In genomic region chr10:63523015-63523414, GRCh38 we compare ENCODE assay signal across 9 cellular contexts. TPM values are rescaled to one million over a fixed set of nuclear protein-coding genes. Genes with fewer than 3 reads are reported as not detected.
A peak's percentile ranks its signal among the peaks of the same experiment; 100 is the strongest.
DNase-seq lines count a peak whose midpoint lies in the region; ATAC-seq, FAIRE-seq and TF ChIP-seq lines count a peak whose summit lies in the region.
"Had no signal": no experiment of that assay in that cellular context is flagged by ENCODE, and none has a peak within 500 bp of the region (broad histone marks: within the 10 kb centered on the region; RNA-seq: fewer than 3 reads in every experiment).

No MANE protein-coding gene starts in this region.

- intact Hi-C loops in ovary (cut with DNase I) = loop anchor here in 1 of 4 donors (5.0 kb wide), 1 partner anchor 189 kb away; no protein-coding TSS in a partner anchor

- H3K36me3 Mint-ChIP-seq in activated T-cell treated with anti-CD3 and anti-CD28 coated beads, Interleukin-2, amount 50 U/mL, for 72 hours (ENCODE audit: insufficient read depth in 2 of 2) = peaks cover 0 to 4% of the 10 kb centered on the region in 2 donors
- H3K36me3 Mint-ChIP-seq in astrocyte (ENCODE audit: low read depth, unreplicated experiment) = no peaks in the 10 kb centered on the region
- H3K36me3 Mint-ChIP-seq in type B pancreatic cell = peaks cover 31% of the 10 kb centered on the region

- peak overlapping the region; percentile 95 for H3K4me2 ChIP-seq in astrocyte (ENCODE audit: low read length)

- peaks cover 52% of the 10 kb centered on the region for H4K20me1 ChIP-seq in astrocyte (ENCODE audit: insufficient read depth, low read length)

- peaks cover 93% of the 10 kb centered on the region for H3K79me2 ChIP-seq in astrocyte (ENCODE audit: insufficient read depth, low read length)

- H2AFZ ChIP-seq in astrocyte (ENCODE audit: low read depth, low read length) = no peak overlapping the region

- no peak for TF ChIP-seq EP300 in ovary (IDR thresholded peaks at IDR 0.05)

- peak overlapping the region; percentile 95 for H3K27ac ChIP-seq in astrocyte (ENCODE audit: low read depth, low read length)
- no peak overlapping the region for H3K27ac ChIP-seq in mesodermal cell (ENCODE audit: low read depth, low read length, severe bottlenecking)
- H3K27ac ChIP-seq in ovary = no peak overlapping the region

- no peaks in the 10 kb centered on the region for H3K27me3 ChIP-seq in astrocyte (ENCODE audit: insufficient read depth, low read length)
- H3K27me3 ChIP-seq in ovary = no peaks in the 10 kb centered on the region

- peak overlapping the region; percentile 93 for H3K9ac ChIP-seq in astrocyte (ENCODE audit: low read length)

- H3K36me3 ChIP-seq in astrocyte (ENCODE audit: insufficient read depth, low read length) (no peaks in the 10 kb centered on the region), mesodermal cell (ENCODE audit: control insufficient read depth, insufficient read depth, low read length) (peaks cover 35% of the 10 kb centered on the region), ovary (no peaks in the 10 kb centered on the region)

- no peak for TF ChIP-seq CTCF in astrocyte (IDR thresholded peaks at IDR 0.05; ENCODE audit: insufficient read depth, low read depth, low read length)
- no peak for TF ChIP-seq CTCF in type B pancreatic cell (conservative IDR thresholded peaks at IDR 0.05)
- TF ChIP-seq CTCF in ovary (IDR thresholded peaks at IDR 0.05) = no peak

- DNase-seq in activated T-cell treated with anti-CD3 and anti-CD28 coated beads, Interleukin-2, amount 50 U/mL, for 72 hours = no peak
- DNase-seq in activated T-cell treated with anti-CD3 and anti-CD28 coated beads for 4 hours = no peak
- DNase-seq in astrocyte (ENCODE audit: low read depth) = no peak
- no peak for DNase-seq in type B pancreatic cell (ENCODE audit: extremely low spot score, unreplicated experiment)
- DNase-seq in ovary = no peak
- DNase-seq in NCI-H1092 (lab: John Stamatoyannopoulos, UW) = no peak
- no peak for DNase-seq in NCI-H2029 treated with DMSO at 0.1 percent for 48 hours (lab: John Stamatoyannopoulos, UW)
- DNase-seq: SW 1271 had no signal

- H3K27me3 Mint-ChIP-seq in activated T-cell treated with anti-CD3 and anti-CD28 coated beads, Interleukin-2, amount 50 U/mL, for 72 hours (ENCODE audit: low read depth) = no peaks in the 10 kb centered on the region
- H3K27me3 Mint-ChIP-seq in astrocyte (ENCODE audit: low read depth, unreplicated experiment) (no peaks in the 10 kb centered on the region), type B pancreatic cell (no peaks in the 10 kb centered on the region)

- H3K9me3 ChIP-seq in astrocyte (ENCODE audit: insufficient read depth, low read depth, low read length) (no peaks in the 10 kb centered on the region), mesodermal cell (ENCODE audit: control insufficient read depth, low read length) (peaks cover 20% of the 10 kb centered on the region), ovary (no peaks in the 10 kb centered on the region)

- peaks cover 57% of the 10 kb centered on the region for H3K4me1 Mint-ChIP-seq in activated T-cell treated with anti-CD3 and anti-CD28 coated beads, Interleukin-2, amount 50 U/mL, for 72 hours (ENCODE audit: low read depth)
- H3K4me1 Mint-ChIP-seq in astrocyte (ENCODE audit: low read depth, unreplicated experiment) (peaks cover 22% of the 10 kb centered on the region), type B pancreatic cell (ENCODE audit: unreplicated experiment) (peaks cover 35% of the 10 kb centered on the region)

- ATAC-seq in activated T-cell treated with anti-CD3 and anti-CD28 coated beads, Interleukin-2, amount 50 U/mL, for 72 hours (replicated peaks in 1 of 2) = no peak

- peak overlapping the region; percentile 86 to 93 for H3K4me3 Mint-ChIP-seq in activated T-cell treated with anti-CD3 and anti-CD28 coated beads, Interleukin-2, amount 50 U/mL, for 72 hours
- H3K4me3 Mint-ChIP-seq in astrocyte (ENCODE audit: unreplicated experiment) (peak overlapping the region; percentile 87), type B pancreatic cell (peak overlapping the region; percentile 89)

- FAIRE-seq in astrocyte (lab: Jason Lieb, UNC) = no peak

- 75 to 80% methylated on average over 1 of the region's 2 CpGs for WGBS in mesodermal cell (ENCODE audit: insufficient coverage in 2 of 2), 2 experiments
- WGBS in ovary, 3 donors = 78 to 85% (median 82%) methylated on average over 2 of the region's 2 CpGs

- no peak for TF ChIP-seq POLR2A in ovary (IDR thresholded peaks at IDR 0.05)

- H3K4me3 ChIP-seq in astrocyte (ENCODE audit: insufficient read depth, low read depth, low read length) = no peak overlapping the region
- peak overlapping the region; percentile 11 for H3K4me3 ChIP-seq in mesodermal cell (ENCODE audit: extremely low read depth, insufficient read depth, low read length, poor library complexity, severe bottlenecking)
- no peak overlapping the region for H3K4me3 ChIP-seq in ovary

- H3K4me1 ChIP-seq in astrocyte (ENCODE audit: insufficient read depth, low read length) (peaks cover 14% of the 10 kb centered on the region), mesodermal cell (ENCODE audit: control insufficient read depth, insufficient read depth, low read length, poor library complexity, severe bottlenecking) (peaks cover 10% of the 10 kb centered on the region), ovary (ENCODE audit: insufficient read depth) (peaks cover 3% of the 10 kb centered on the region)

- no peaks in the 10 kb centered on the region for H3K9me3 Mint-ChIP-seq in activated T-cell treated with anti-CD3 and anti-CD28 coated beads, Interleukin-2, amount 50 U/mL, for 72 hours
- no peaks in the 10 kb centered on the region for H3K9me3 Mint-ChIP-seq in astrocyte (ENCODE audit: unreplicated experiment)
- no peaks in the 10 kb centered on the region for H3K9me3 Mint-ChIP-seq in type B pancreatic cell

- peak overlapping the region; percentile 95 for H3K27ac Mint-ChIP-seq in activated T-cell treated with anti-CD3 and anti-CD28 coated beads, Interleukin-2, amount 50 U/mL, for 72 hours
- peak overlapping the region; percentile 34 for H3K27ac Mint-ChIP-seq in astrocyte (ENCODE audit: unreplicated experiment)
- peak overlapping the region; percentile 96 for H3K27ac Mint-ChIP-seq in type B pancreatic cell

RNA-seq across cellular contexts. Expression of gene REEP3, which starts 1.8 kb away (rescaled TPM):
- 10 to 100 TPM; 19.0 to 22.1 TPM for total RNA-seq in activated T-cell treated with anti-CD3 and anti-CD28 coated beads, Interleukin-2, amount 50 U/mL, for 72 hours
- total RNA-seq in astrocyte (44.6 and 52.0 TPM in 2 replicates), type B pancreatic cell (ENCODE audit: low replicate concordance) (38.1 and 57.0 TPM in 2 replicates), ovary (10 to 100 TPM; 21.4 to 30.5 (median 29.4) TPM)
- polyA plus RNA-seq in mesodermal cell (2013, experiment 1 of 2) = 33.4 TPM
- polyA plus RNA-seq in mesodermal cell (2013, experiment 2 of 2) = 33.0 TPM
- 10 to 100 TPM in 1 of 2 donors, 1 to 10 TPM in 1; 9.3 to 18.4 TPM for polyA plus RNA-seq in ovary

RNA-seq across cellular contexts. Expression of gene JMJD1C, which starts 57.2 kb away (rescaled TPM):
- total RNA-seq in activated T-cell treated with anti-CD3 and anti-CD28 coated beads, Interleukin-2, amount 50 U/mL, for 72 hours = 10 to 100 TPM; 67.3 to 67.5 TPM
- 55.4 and 61.0 TPM in 2 replicates for total RNA-seq in astrocyte
- polyA plus RNA-seq in mesodermal cell (2013, experiment 1 of 2) = 86.2 TPM
- polyA plus RNA-seq in mesodermal cell (2013, experiment 2 of 2) = 91.9 TPM
- 58.3 and 62.6 TPM in 2 replicates for total RNA-seq in type B pancreatic cell (ENCODE audit: low replicate concordance)
- total RNA-seq in ovary = 100 to 1,000 TPM in 2 of 7 donors, 10 to 100 TPM in 5; 70.9 to 140 (median 80.1) TPM
- 10 to 100 TPM; 45.4 to 46.4 TPM for polyA plus RNA-seq in ovary

Comparison
In these comparisons a context has a peak if more than half of its experiments do, and no peak if none do; other contexts are left out.
1. H3K27ac Mint-ChIP-seq: peak in every context shown above with its lines; median percentile 96 in type B pancreatic cell; 95 in activated T-cell treated with anti-CD3 and anti-CD28 coated beads, Interleukin-2, amount 50 U/mL, for 72 hours; 34 in astrocyte.